9 cellular contexts compared by ENCODE assay signal in the genomic region with DNA sequence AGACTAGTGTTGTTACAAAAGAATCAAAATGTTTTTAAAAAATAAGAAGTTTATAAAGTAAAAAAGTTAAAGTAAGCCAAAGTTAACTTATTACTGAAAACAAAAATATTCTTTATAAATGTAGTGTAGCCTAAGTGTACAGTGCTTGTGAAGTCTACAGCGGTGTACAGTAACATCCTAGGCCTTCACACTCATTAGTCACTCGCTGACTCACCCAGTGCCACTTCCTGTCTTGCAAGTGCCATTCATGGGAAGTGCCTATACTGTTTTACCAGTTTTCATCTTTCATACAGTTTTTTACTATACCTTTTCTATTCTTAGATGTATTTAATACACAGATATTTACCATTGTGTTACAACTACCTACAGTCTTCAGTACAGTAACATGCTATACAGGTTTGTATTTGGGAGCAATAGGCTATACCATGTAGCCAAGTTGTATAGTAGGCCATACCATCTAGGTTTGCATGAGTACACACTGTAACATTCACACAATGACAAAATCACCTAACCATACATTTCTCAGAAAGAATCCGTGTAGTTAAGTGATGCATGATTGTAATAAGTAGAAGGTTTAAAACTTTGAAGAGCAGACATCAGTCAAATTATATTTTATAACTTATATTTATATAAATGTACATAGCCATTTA. TPM values are rescaled to one million over a fixed set of nuclear protein-coding genes. Genes with fewer than 3 reads are reported as not detected.
DNase-seq lines count a peak whose midpoint lies in the region; ATAC-seq and TF ChIP-seq lines count a peak whose summit lies in the region.
"Had no signal": no experiment of that assay in that cellular context is flagged by ENCODE, and none has a peak within 500 bp of the region (broad histone marks: within the 10 kb centered on the region; RNA-seq: fewer than 3 reads in every experiment).

No MANE protein-coding gene starts in this region.

- H3K27me3 ChIP-seq in vagina (no peaks in the 10 kb centered on the region), dorsolateral prefrontal cortex (no peaks in the 10 kb centered on the region)

- no peak overlapping the region for H3K27ac ChIP-seq in vagina
- H3K27ac ChIP-seq in dorsolateral prefrontal cortex = no peak overlapping the region

- no peaks in the 10 kb centered on the region for H3K36me3 ChIP-seq in mucosa of descending colon (ENCODE audit: low read depth)
- H3K36me3 ChIP-seq in vagina = no peaks in the 10 kb centered on the region

- H3K4me3 ChIP-seq in mucosa of descending colon (no peak overlapping the region), vagina (no peak overlapping the region), dorsolateral prefrontal cortex (no peak overlapping the region)

- no peak for TF ChIP-seq CTCF in mucosa of descending colon (IDR thresholded peaks at IDR 0.05)
- no peak for TF ChIP-seq CTCF in vagina (IDR thresholded peaks at IDR 0.05)
- no peak for TF ChIP-seq CTCF in dorsolateral prefrontal cortex (IDR thresholded peaks at IDR 0.05 in 54 of 56, conservative IDR thresholded peaks at IDR 0.05 in 2 of 56; ENCODE audit: low read depth in 1 of 56, partially characterized antibody in 56 of 56)

- TF ChIP-seq POLR2A in vagina (IDR thresholded peaks at IDR 0.05) = no peak

- intact Hi-C loops in mucosa of descending colon (cut with DNase I, micrococcal nuclease) (no loop called here), vagina (cut with DNase I) (no loop called here), dorsolateral prefrontal cortex (cut with DNase I) (no loop called here)

- ATAC-seq in GM18502 (IDR thresholded peaks at IDR 0.05; ENCODE audit: poor library complexity, unreplicated experiment) (peak; percentile 76), mucosa of descending colon (no peak)

- H3K4me1 ChIP-seq in mucosa of descending colon (ENCODE audit: low read depth) = no peaks in the 10 kb centered on the region
- no peaks in the 10 kb centered on the region for H3K4me1 ChIP-seq in vagina

- DNase-seq in HS-27A (ENCODE audit: low read depth) = peak; percentile 87
- peak; percentile 28 to 35 for DNase-seq in activated CD8-positive, alpha-beta memory T cell treated with anti-CD3 and anti-CD28 coated beads for 4 hours (ENCODE audit: low read depth in 2 of 2)
- peak; percentile 76 for DNase-seq in islet precursor cell
- DNase-seq in mucosa of descending colon = no peak
- DNase-seq in vagina (ENCODE audit: extremely low spot score in 2 of 2) = no peak
- DNase-seq in NCI-H1105 treated with DMSO at 0.1 percent for 48 hours (lab: John Stamatoyannopoulos, UW) = no peak
- no peak for DNase-seq in dorsolateral prefrontal cortex

- no peaks in the 10 kb centered on the region for H3K9me3 ChIP-seq in mucosa of descending colon
- H3K9me3 ChIP-seq in vagina = no peaks in the 10 kb centered on the region

RNA-seq across cellular contexts. Expression of gene SERPINB7, which starts 13.4 kb away (rescaled TPM):
- total RNA-seq in mucosa of descending colon (not detected), vagina (0.49 TPM), dorsolateral prefrontal cortex (under 1 TPM in 1 of 120 experiments, not detected in 119; 0.26 TPM)
- total RNA-seq: mononuclear cell had no signal

Comparison
In these comparisons a context has a peak if more than half of its experiments do, and no peak if none do; other contexts are left out.
1. DNase-seq: peak in HS-27A (single experiment), activated CD8-positive, alpha-beta memory T cell treated with anti-CD3 and anti-CD28 coated beads for 4 hours (2 of 2) and islet precursor cell (single experiment); none in mucosa of descending colon (0 of 3), vagina (0 of 2), NCI-H1105 treated with DMSO at 0.1 percent for 48 hours (single experiment) and dorsolateral prefrontal cortex (0 of 10).